16 cellular contexts compared by ENCODE assay signal in genomic region chr17:38720941-38721340, GRCh38. TPM values are rescaled to one million over a fixed set of nuclear protein-coding genes. Genes with fewer than 3 reads are reported as not detected.
A peak's percentile ranks its signal among the peaks of the same experiment; 100 is the strongest.
DNase-seq lines count a peak whose midpoint lies in the region; ATAC-seq and FAIRE-seq lines count a peak whose summit lies in the region.
"Had no signal": no experiment of that assay in that cellular context is flagged by ENCODE, and none has a peak within 500 bp of the region (broad histone marks: within the 10 kb centered on the region; RNA-seq: fewer than 3 reads in every experiment).

No MANE protein-coding gene starts in this region.

- no peak for ATAC-seq in activated T-cell treated with anti-CD3 and anti-CD28 coated beads, Interleukin-2, amount 50 U/mL, for 72 hours (replicated peaks in 1 of 2)
- ATAC-seq in stimulated activated effector memory CD8-positive, alpha-beta T cell treated with anti-CD3 and anti-CD28 coated beads, Interleukin-12 subunit alpha, Interleukin-12 subunit beta, amount 100 ng/mL, for 72 hours = no peak
- no peak for ATAC-seq in GM18868 (IDR thresholded peaks at IDR 0.05; ENCODE audit: unreplicated experiment)
- ATAC-seq: A549, GM12878 had no signal

- no peak overlapping the region for H3K4me3 Mint-ChIP-seq in activated T-cell treated with anti-CD3 and anti-CD28 coated beads, Interleukin-2, amount 50 U/mL, for 72 hours
- no peak overlapping the region for H3K4me3 Mint-ChIP-seq in CD4-positive, alpha-beta memory T cell
- H3K4me3 Mint-ChIP-seq in immature natural killer cell = peak overlapping the region in 2 of 5 donors; percentile 31 to 48
- H3K4me3 Mint-ChIP-seq in stimulated activated effector memory CD8-positive, alpha-beta T cell treated with anti-CD3 and anti-CD28 coated beads, Interleukin-12 subunit alpha, Interleukin-12 subunit beta, amount 100 ng/mL, for 72 hours = no peak overlapping the region

- H3K4me1 ChIP-seq in CD4-positive, alpha-beta memory T cell (ENCODE audit: insufficient read depth, low read length) = peaks cover 33% of the 10 kb centered on the region

- POLR2A ChIA-PET in CD4-positive, alpha-beta memory T cell (lab: Charles Lee; ENCODE audit: partially characterized antibody) = interaction anchor here (15.9 kb wide), 1 partner anchor 14 kb away, joined by 588 read pairs; the partner anchor contains the start of gene MLLT6

- CTCF ChIA-PET in CD4-positive, alpha-beta memory T cell (lab: Charles Lee; ENCODE audit: partially characterized antibody) = no interaction called here

- H3K27me3 ChIP-seq in CD4-positive, alpha-beta memory T cell (ENCODE audit: insufficient read depth, low read length) = no peaks in the 10 kb centered on the region

- no peak for FAIRE-seq in frontal cortex (lab: Jason Lieb, UNC)
- FAIRE-seq: A549, GM12878, GM18507, H54 had no signal

- no peaks in the 10 kb centered on the region for H3K27me3 Mint-ChIP-seq in activated T-cell treated with anti-CD3 and anti-CD28 coated beads, Interleukin-2, amount 50 U/mL, for 72 hours (ENCODE audit: low read depth)
- H3K27me3 Mint-ChIP-seq in CD4-positive, alpha-beta memory T cell = no peaks in the 10 kb centered on the region
- H3K27me3 Mint-ChIP-seq in immature natural killer cell (ENCODE audit: low read depth in 3 of 3) = peaks cover 0 to 4% (median 3%) of the 10 kb centered on the region in 3 donors

- H3K4me3 ChIP-seq in CD4-positive, alpha-beta memory T cell (ENCODE audit: low read length in 2 of 2) = no peak overlapping the region
- H3K4me3 ChIP-seq: A549, GM12878 had no signal

- H3K36me3 Mint-ChIP-seq in activated T-cell treated with anti-CD3 and anti-CD28 coated beads, Interleukin-2, amount 50 U/mL, for 72 hours (ENCODE audit: insufficient read depth in 2 of 2) = peaks cover 2 to 18% of the 10 kb centered on the region in 2 donors
- peaks cover 35 to 60% of the 10 kb centered on the region in 2 donors for H3K36me3 Mint-ChIP-seq in CD4-positive, alpha-beta memory T cell
- H3K36me3 Mint-ChIP-seq in immature natural killer cell = peaks cover 14 to 32% (median 18%) of the 10 kb centered on the region in 3 donors
- peaks cover 95% of the 10 kb centered on the region for H3K36me3 Mint-ChIP-seq in stimulated activated effector memory CD8-positive, alpha-beta T cell treated with anti-CD3 and anti-CD28 coated beads, Interleukin-12 subunit alpha, Interleukin-12 subunit beta, amount 100 ng/mL, for 72 hours

- H3K9me3 Mint-ChIP-seq in activated T-cell treated with anti-CD3 and anti-CD28 coated beads, Interleukin-2, amount 50 U/mL, for 72 hours = no peaks in the 10 kb centered on the region
- no peaks in the 10 kb centered on the region for H3K9me3 Mint-ChIP-seq in CD4-positive, alpha-beta memory T cell
- H3K9me3 Mint-ChIP-seq in immature natural killer cell = no peaks in the 10 kb centered on the region
- H3K9me3 Mint-ChIP-seq in stimulated activated effector memory CD8-positive, alpha-beta T cell treated with anti-CD3 and anti-CD28 coated beads, Interleukin-12 subunit alpha, Interleukin-12 subunit beta, amount 100 ng/mL, for 72 hours = no peaks in the 10 kb centered on the region

- no peak for DNase-seq in activated T-cell treated with anti-CD3 and anti-CD28 coated beads, Interleukin-2, amount 50 U/mL, for 72 hours
- no peak for DNase-seq in activated T-cell treated with anti-CD3 and anti-CD28 coated beads, Interleukin-2, amount 50 U/mL, for 48 hours
- no peak for DNase-seq in CD4-positive, alpha-beta memory T cell
- DNase-seq in immature natural killer cell = no peak
- no peak for DNase-seq in stimulated activated effector memory CD8-positive, alpha-beta T cell treated with anti-CD3 and anti-CD28 coated beads, Interleukin-12 subunit alpha, Interleukin-12 subunit beta, amount 100 ng/mL, for 72 hours (ENCODE audit: low spot score in 2 of 2)
- DNase-seq in frontal cortex (ENCODE audit: low spot score in 2 of 2) = no peak
- no peak for DNase-seq in GOT3 (lab: John Stamatoyannopoulos, UW)
- DNase-seq: DMS79, NCI-H1105, NCI-H69 had no signal

- H3K27ac ChIP-seq in CD4-positive, alpha-beta memory T cell (ENCODE audit: low read depth, low read length) = no peak overlapping the region
- H3K27ac ChIP-seq: A549, KMS-11 had no signal

- intact Hi-C loops in CD4-positive, alpha-beta memory T cell (cut with micrococcal nuclease) = no loop called here

- H3K4me1 Mint-ChIP-seq in activated T-cell treated with anti-CD3 and anti-CD28 coated beads, Interleukin-2, amount 50 U/mL, for 72 hours (ENCODE audit: low read depth) = peaks cover 38% of the 10 kb centered on the region
- H3K4me1 Mint-ChIP-seq in CD4-positive, alpha-beta memory T cell = peaks cover 9 to 44% (median 28%) of the 10 kb centered on the region in 4 donors
- H3K4me1 Mint-ChIP-seq in immature natural killer cell = peaks cover 47 to 51% of the 10 kb centered on the region in 2 donors
- H3K4me1 Mint-ChIP-seq in stimulated activated effector memory CD8-positive, alpha-beta T cell treated with anti-CD3 and anti-CD28 coated beads, Interleukin-12 subunit alpha, Interleukin-12 subunit beta, amount 100 ng/mL, for 72 hours = peaks cover 70% of the 10 kb centered on the region

- peak overlapping the region; percentile 36 for H3K27ac Mint-ChIP-seq in activated T-cell treated with anti-CD3 and anti-CD28 coated beads, Interleukin-2, amount 50 U/mL, for 72 hours
- peak overlapping the region in 6 of 7 donors; percentile 36 to 88 (median 66) for H3K27ac Mint-ChIP-seq in CD4-positive, alpha-beta memory T cell
- peak overlapping the region; percentile 48 to 85 (median 80) for H3K27ac Mint-ChIP-seq in immature natural killer cell
- peak overlapping the region; percentile 77 for H3K27ac Mint-ChIP-seq in stimulated activated effector memory CD8-positive, alpha-beta T cell treated with anti-CD3 and anti-CD28 coated beads, Interleukin-12 subunit alpha, Interleukin-12 subunit beta, amount 100 ng/mL, for 72 hours

- H3K36me3 ChIP-seq in CD4-positive, alpha-beta memory T cell (ENCODE audit: insufficient read depth, low read length) = peaks cover 60% of the 10 kb centered on the region

- H3K9me3 ChIP-seq in CD4-positive, alpha-beta memory T cell (ENCODE audit: control insufficient read depth in 1 of 2, low read length in 2 of 2) = no peaks in the 10 kb centered on the region
- H3K9me3 ChIP-seq: A549 had no signal

RNA-seq across cellular contexts. Expression of gene CISD3, which starts 9.2 kb away (rescaled TPM):
- total RNA-seq in activated T-cell treated with anti-CD3 and anti-CD28 coated beads, Interleukin-2, amount 50 U/mL, for 72 hours = 10 to 100 TPM; 25.5 to 27.8 TPM
- 10 to 100 TPM; 12.5 to 13.5 TPM for total RNA-seq in CD4-positive, alpha-beta memory T cell
- 10 to 100 TPM; 55.3 to 57.6 TPM for polyA plus RNA-seq in CD4-positive, alpha-beta memory T cell
- polyA plus RNA-seq in immature natural killer cell = 100 to 1,000 TPM; 143 to 197 (median 160) TPM
- 0.82 TPM for total RNA-seq in frontal cortex

RNA-seq across cellular contexts. Expression of gene MLLT6, which starts 15.9 kb away (rescaled TPM):
- 100 to 1,000 TPM; 251 to 263 TPM for total RNA-seq in activated T-cell treated with anti-CD3 and anti-CD28 coated beads, Interleukin-2, amount 50 U/mL, for 72 hours
- 100 to 1,000 TPM; 493 to 505 TPM for total RNA-seq in CD4-positive, alpha-beta memory T cell
- 10 to 100 TPM in 1 of 2 donors, 1 to 10 TPM in 1; 3.0 to 14.1 TPM for polyA plus RNA-seq in CD4-positive, alpha-beta memory T cell
- 10 to 100 TPM in 1 of 3 donors, 1 to 10 TPM in 2; 3.8 to 24.5 (median 7.4) TPM for polyA plus RNA-seq in immature natural killer cell
- total RNA-seq in frontal cortex = 16.3 TPM

RNA-seq across cellular contexts. Expression of gene PCGF2, which starts 27.2 kb away (rescaled TPM):
- 1 to 10 TPM; 2.7 to 7.7 TPM for total RNA-seq in activated T-cell treated with anti-CD3 and anti-CD28 coated beads, Interleukin-2, amount 50 U/mL, for 72 hours
- not detected for total RNA-seq in CD4-positive, alpha-beta memory T cell
- not detected for polyA plus RNA-seq in CD4-positive, alpha-beta memory T cell
- polyA plus RNA-seq in immature natural killer cell = not detected
- 8.2 TPM for total RNA-seq in frontal cortex

RNA-seq across cellular contexts. Expression of gene PSMB3, which starts 31.6 kb away (rescaled TPM):
- total RNA-seq in activated T-cell treated with anti-CD3 and anti-CD28 coated beads, Interleukin-2, amount 50 U/mL, for 72 hours = 100 to 1,000 TPM; 182 to 190 TPM
- 10 to 100 TPM; 93.5 to 99.0 TPM for total RNA-seq in CD4-positive, alpha-beta memory T cell
- polyA plus RNA-seq in CD4-positive, alpha-beta memory T cell = 100 to 1,000 TPM; 391 to 517 TPM
- polyA plus RNA-seq in immature natural killer cell = 100 to 1,000 TPM; 509 to 821 (median 662) TPM
- 196 TPM for total RNA-seq in frontal cortex

RNA-seq across cellular contexts. Expression of gene EPOP, which starts 46.2 kb away (rescaled TPM):
- total RNA-seq in activated T-cell treated with anti-CD3 and anti-CD28 coated beads, Interleukin-2, amount 50 U/mL, for 72 hours = 10 to 100 TPM; 30.3 to 37.4 TPM
- total RNA-seq in CD4-positive, alpha-beta memory T cell = under 1 TPM; 0.09 to 0.25 TPM
- polyA plus RNA-seq in CD4-positive, alpha-beta memory T cell = not detected
- polyA plus RNA-seq in immature natural killer cell = not detected
- 0.82 TPM for total RNA-seq in frontal cortex

Comparison
In these comparisons a context has a peak if more than half of its experiments do, and no peak if none do; other contexts are left out.
1. RNA of gene MLLT6, which starts 15.9 kb away (total RNA-seq): 493 to 505 TPM in CD4-positive, alpha-beta memory T cell and 251 to 263 TPM in activated T-cell treated with anti-CD3 and anti-CD28 coated beads, Interleukin-2, amount 50 U/mL, for 72 hours; 16.3 TPM in frontal cortex (single experiment); every median in the first group is over 10 times any median in the second.
2. Peak in every context shown above with its lines, with median percentiles within 50 percentile points of each other: H3K27ac Mint-ChIP-seq.